In genomic region chr15:57619746-57620145, GRCh38 we compare ENCODE assay signal across 23 cellular contexts. TPM values are rescaled to one million over a fixed set of nuclear protein-coding genes. Genes with fewer than 3 reads are reported as not detected.
DNase-seq lines count a peak whose midpoint lies in the region; ATAC-seq, FAIRE-seq and TF ChIP-seq lines count a peak whose summit lies in the region.
"Had no signal": no experiment of that assay in that cellular context is flagged by ENCODE, and none has a peak within 500 bp of the region (broad histone marks: within the 10 kb centered on the region; RNA-seq: fewer than 3 reads in every experiment).

No MANE protein-coding gene starts in this region.

- DNase-seq in BJ (ENCODE audit: low read depth) (no peak), choroid plexus epithelial cell (ENCODE audit: low read depth) (peak; percentile 13), right cardiac atrium (peak in 1 of 3 donors; percentile 59), pancreas (no peak), ascending aorta (ENCODE audit: low spot score in 2 of 2) (no peak), HUDEP-2 (lab: John Stamatoyannopoulos, UW; ENCODE audit: unreplicated experiment in 76 of 76) (no peak)
- no peak for DNase-seq in activated T-cell treated with anti-CD3 and anti-CD28 coated beads, Interleukin-2, amount 50 U/mL, for 4 hours
- DNase-seq: activated CD4-positive, alpha-beta T cell treated with anti-CD3 and anti-CD28 coated beads, Interleukin-2, amount 50 U/mL, for 4 hours; activated naive CD4-positive, alpha-beta T cell treated with anti-CD3 and anti-CD28 coated beads, Interleukin-2, amount 10 ng/mL, durations not matched to agents 7 days and 5 days; activated T-cell treated with anti-CD3 and anti-CD28 coated beads for 4 hours; CD8-positive, alpha-beta T cell; immature natural killer cell; KBM-7; midbrain; NCI-H187 treated with DMSO at 0.1 percent for 48 hours; stimulated activated CD4-positive, alpha-beta T cell treated with anti-CD3 and anti-CD28 coated beads, Interleukin-1b, Interleukin-23, amount 100 ng/mL, for 48 hours; stimulated activated naive CD8-positive, alpha-beta T cell treated with anti-CD3 and anti-CD28 coated beads, Interleukin-15, Interleukin-2, amounts not matched to agents 100 U/mL and 50 U/mL, for 24 hours; upper lobe of left lung had no signal

- H3K27ac ChIP-seq in right cardiac atrium (ENCODE audit: low read length): no peak overlapping the region
- no peak overlapping the region for H3K27ac ChIP-seq in pancreas
- no peak overlapping the region for H3K27ac ChIP-seq in ascending aorta
- H3K27ac ChIP-seq: epithelial cell of prostate had no signal

- no peaks in the 10 kb centered on the region for H3K9me3 Mint-ChIP-seq in activated T-cell treated with anti-CD3 and anti-CD28 coated beads, Interleukin-2, amount 50 U/mL, for 4 hours
- H3K9me3 Mint-ChIP-seq: activated naive CD4-positive, alpha-beta T cell treated with anti-CD3 and anti-CD28 coated beads, Interleukin-2, amount 10 ng/mL, durations not matched to agents 7 days and 5 days; CD8-positive, alpha-beta T cell; dendritic cell treated with granulocyte-macrophage colony-stimulating factor and Interleukin-4, amounts not matched to agents 40 ng/mL and 50 ng/mL, for 4 days; immature natural killer cell had no signal

- no peaks in the 10 kb centered on the region for H3K36me3 Mint-ChIP-seq in activated T-cell treated with anti-CD3 and anti-CD28 coated beads, Interleukin-2, amount 50 U/mL, for 4 hours (ENCODE audit: insufficient read depth)
- H3K36me3 Mint-ChIP-seq: activated naive CD4-positive, alpha-beta T cell treated with anti-CD3 and anti-CD28 coated beads, Interleukin-2, amount 10 ng/mL, durations not matched to agents 7 days and 5 days; CD8-positive, alpha-beta T cell; immature natural killer cell had no signal

- 0 out of 2 replicates have a peak, but pooled peaks have one; percentile 11 for TF ChIP-seq CTCF in BJ (IDR thresholded peaks at IDR 0.05; ENCODE audit: insufficient read depth, low read depth, low read length)
- TF ChIP-seq CTCF in choroid plexus epithelial cell (conservative IDR thresholded peaks at IDR 0.05; ENCODE audit: low read depth, low read length): peak; percentile 30
- no peak for TF ChIP-seq CTCF in pancreas (IDR thresholded peaks at IDR 0.05)
- TF ChIP-seq CTCF in ascending aorta (IDR thresholded peaks at IDR 0.05): no peak

- H3K4me1 ChIP-seq in right cardiac atrium (ENCODE audit: control insufficient read depth, insufficient read depth, low read length) (peaks cover 3% of the 10 kb centered on the region), pancreas (peaks cover 0 to 3% (median 0%) of the 10 kb centered on the region in 3 donors), ascending aorta (no peaks in the 10 kb centered on the region)

- peaks cover 8% of the 10 kb centered on the region for H3K27me3 Mint-ChIP-seq in activated T-cell treated with anti-CD3 and anti-CD28 coated beads, Interleukin-2, amount 50 U/mL, for 4 hours (ENCODE audit: low read depth)
- H3K27me3 Mint-ChIP-seq: dendritic cell treated with granulocyte-macrophage colony-stimulating factor and Interleukin-4, amounts not matched to agents 40 ng/mL and 50 ng/mL, for 4 days had no signal

- intact Hi-C loops in right cardiac atrium (cut with DNase I) (loop anchor here in 2 of 4 donors (5.0 to 10.0 kb wide), 2 partner anchors 55 to 57 kb away; no protein-coding TSS in a partner anchor), pancreas (cut with DNase I) (no loop called here), ascending aorta (cut with DNase I) (no loop called here)

- H3K27me3 ChIP-seq in BJ (ENCODE audit: control insufficient read depth, insufficient read depth, low read length) (no peaks in the 10 kb centered on the region), right cardiac atrium (ENCODE audit: control insufficient read depth, insufficient read depth) (no peaks in the 10 kb centered on the region), pancreas (no peaks in the 10 kb centered on the region), ascending aorta (no peaks in the 10 kb centered on the region)
- H3K27me3 ChIP-seq: upper lobe of left lung had no signal

- H3K4me1 Mint-ChIP-seq in activated T-cell treated with anti-CD3 and anti-CD28 coated beads, Interleukin-2, amount 50 U/mL, for 4 hours (ENCODE audit: low read depth): no peaks in the 10 kb centered on the region
- H3K4me1 Mint-ChIP-seq: immature natural killer cell had no signal

- ATAC-seq in right cardiac atrium (peak; percentile 56 to 63), pancreas (peak in 3 of 4 donors; percentile 27 to 66 (median 49)), GM19351 (IDR thresholded peaks at IDR 0.05; ENCODE audit: unreplicated experiment) (no peak)
- ATAC-seq in activated T-cell treated with anti-CD3 and anti-CD28 coated beads, Interleukin-2, amount 50 U/mL, for 4 hours: no peak
- ATAC-seq: CD8-positive, alpha-beta T cell; stimulated activated naive CD8-positive, alpha-beta T cell treated with anti-CD3 and anti-CD28 coated beads, Interleukin-15, Interleukin-2, amounts not matched to agents 100 U/mL and 50 U/mL, for 24 hours had no signal

- no peaks in the 10 kb centered on the region for H3K9me3 ChIP-seq in right cardiac atrium (ENCODE audit: control insufficient read depth, low read length)
- H3K9me3 ChIP-seq in pancreas: no peaks in the 10 kb centered on the region
- no peaks in the 10 kb centered on the region for H3K9me3 ChIP-seq in ascending aorta
- H3K9me3 ChIP-seq: upper lobe of left lung had no signal

- H3K4me3 ChIP-seq in BJ (ENCODE audit: low read depth, low read length): no peak overlapping the region
- no peak overlapping the region for H3K4me3 ChIP-seq in choroid plexus epithelial cell (ENCODE audit: low read depth, low read length)
- H3K4me3 ChIP-seq in right cardiac atrium (ENCODE audit: low read length): no peak overlapping the region
- no peak overlapping the region for H3K4me3 ChIP-seq in pancreas
- H3K4me3 ChIP-seq in ascending aorta: no peak overlapping the region
- H3K4me3 ChIP-seq: upper lobe of left lung had no signal

- POLR2A ChIA-PET in BJ (lab: Charles Lee): no interaction called here

- no peak overlapping the region for H3K4me3 Mint-ChIP-seq in activated T-cell treated with anti-CD3 and anti-CD28 coated beads, Interleukin-2, amount 50 U/mL, for 4 hours
- H3K4me3 Mint-ChIP-seq: activated naive CD4-positive, alpha-beta T cell treated with anti-CD3 and anti-CD28 coated beads, Interleukin-2, amount 10 ng/mL, durations not matched to agents 7 days and 5 days; CD8-positive, alpha-beta T cell; dendritic cell treated with granulocyte-macrophage colony-stimulating factor and Interleukin-4, amounts not matched to agents 40 ng/mL and 50 ng/mL, for 4 days; immature natural killer cell had no signal

- 67% methylated on average over 3 of the region's 3 CpGs for WGBS in right cardiac atrium
- 84% methylated on average over 3 of the region's 3 CpGs for WGBS in pancreas, 2 donors

- no peak for FAIRE-seq in pancreas (lab: Jason Lieb, UNC)

- CTCF ChIA-PET in BJ (lab: Yijun Ruan, JAX): interaction anchor here (0.6 to 2.4 kb wide), 6 partner anchors 9 to 114 kb away, joined by 3 to 16 read pairs (median 4); no protein-coding TSS in a partner anchor

- H3K36me3 ChIP-seq in BJ (ENCODE audit: control insufficient read depth, insufficient read depth, low read length): no peaks in the 10 kb centered on the region
- peaks cover 0 to 35% (median 0%) of the 10 kb centered on the region in 3 donors for H3K36me3 ChIP-seq in pancreas
- no peaks in the 10 kb centered on the region for H3K36me3 ChIP-seq in ascending aorta

RNA-seq across cellular contexts. Expression of gene MYZAP, which starts 28.0 kb away (rescaled TPM):
- polyA plus RNA-seq in BJ (2011; rRNA removed) (0.11 and 0.45 TPM in 2 replicates), right cardiac atrium (558 TPM), pancreas (10 to 100 TPM in 1 of 2 donors, 1 to 10 TPM in 1; 5.4 to 10.0 TPM)
- polyA minus RNA-seq in BJ (2011; rRNA and poly(A)+ RNA removed): 0.09 TPM in 1 of 2 replicates, not detected in the other
- total RNA-seq in right cardiac atrium (100 to 1,000 TPM; 557 to 764 (median 622) TPM), pancreas (10 to 100 TPM in 3 of 6 donors, 1 to 10 TPM in 3; 6.7 to 13.4 (median 9.7) TPM), ascending aorta (7.6 TPM)
- total RNA-seq in activated T-cell treated with anti-CD3 and anti-CD28 coated beads, Interleukin-2, amount 50 U/mL, for 4 hours: under 1 TPM in 2 of 3 donors, not detected in 1; 0.13 to 0.22 TPM
- total RNA-seq: NCI-H460 had no signal
- polyA plus RNA-seq: AG04450 had no signal

Comparison
In these comparisons a context has a peak if more than half of its experiments do, and no peak if none do; other contexts are left out.
1. CTCF ChIP-seq: peak in BJ (single experiment) and choroid plexus epithelial cell (single experiment); none in pancreas (0 of 4) and ascending aorta (0 of 3).
2. ATAC-seq: peak in right cardiac atrium (2 of 2) and pancreas (3 of 4); none in activated T-cell treated with anti-CD3 and anti-CD28 coated beads, Interleukin-2, amount 50 U/mL, for 4 hours (0 of 2) and GM19351 (single experiment).
3. RNA of gene MYZAP, which starts 28.0 kb away (total RNA-seq): 557 to 764 TPM in right cardiac atrium; 6.7 to 13.4 TPM in pancreas, 7.6 TPM in ascending aorta (single experiment) and 0.13 to 0.22 TPM in activated T-cell treated with anti-CD3 and anti-CD28 coated beads, Interleukin-2, amount 50 U/mL, for 4 hours; every median in the first group is over 10 times any median in the second.